ENCODE assay signal across 12 cellular contexts in the genomic region with DNA sequence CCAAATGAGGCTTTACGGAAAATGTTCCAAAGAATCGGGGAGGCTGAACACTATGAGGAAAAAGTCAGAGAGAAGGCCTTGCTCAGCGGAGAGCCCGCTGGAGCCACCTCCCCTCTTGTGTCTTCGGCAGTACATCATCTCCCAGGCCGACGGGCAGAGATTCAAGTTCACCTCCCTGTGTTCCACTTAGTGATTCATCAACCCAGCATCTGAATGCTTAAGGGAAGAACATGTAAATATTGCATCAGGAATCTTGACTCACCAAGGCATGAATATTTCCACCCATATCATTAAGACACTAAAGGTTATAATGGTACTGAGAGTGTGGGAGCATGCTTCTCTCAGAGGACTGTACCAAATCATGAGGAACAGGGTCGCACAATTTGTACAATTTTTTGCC.
DNase-seq lines count a peak whose midpoint lies in the region; ATAC-seq and TF ChIP-seq lines count a peak whose summit lies in the region.
"Had no signal": no experiment of that assay in that cellular context is flagged by ENCODE, and none has a peak within 500 bp of the region (broad histone marks: within the 10 kb centered on the region; RNA-seq: fewer than 3 reads in every experiment).

No MANE protein-coding gene starts in this region.

- H3K9me3 Mint-ChIP-seq in natural killer cell treated with Interleukin-12 subunit alpha and Interleukin-12 subunit beta and Interleukin-15 and Interleukin-18, amount 100 ng/mL, for 72 hours: peaks cover 4% of the 10 kb centered on the region

- peaks cover 7 to 9% of the 10 kb centered on the region in 2 donors for H3K27me3 Mint-ChIP-seq in natural killer cell treated with Interleukin-12 subunit alpha and Interleukin-12 subunit beta and Interleukin-15 and Interleukin-18, amount 100 ng/mL, for 72 hours

- no peak overlapping the region for H3K27ac ChIP-seq in AG04450 (ENCODE audit: low read depth, low read length)
- H3K27ac ChIP-seq in caudate nucleus (ENCODE audit: low read depth, low read length): peak overlapping the region; percentile 75
- H3K27ac ChIP-seq: C4-2B had no signal

- CTCF ChIA-PET in AG04450 (lab: Charles Lee): no interaction called here

- H3K9me3 ChIP-seq in AG04450 (ENCODE audit: control insufficient read depth, insufficient read depth, low read length) (peaks cover 3% of the 10 kb centered on the region; the same call in 1 of the 2 replicates), MG63 (no peaks in the 10 kb centered on the region; the same call in 1 of the 2 replicates)

- H3K4me3 Mint-ChIP-seq in natural killer cell treated with Interleukin-12 subunit alpha and Interleukin-12 subunit beta and Interleukin-15 and Interleukin-18, amount 100 ng/mL, for 72 hours: no peak overlapping the region

- no peak overlapping the region for H3K4me3 ChIP-seq in AG04450 (ENCODE audit: low read depth, low read length)
- H3K4me3 ChIP-seq in MG63: no peak overlapping the region

- POLR2A ChIA-PET in AG04450 (lab: Yijun Ruan, JAX): no interaction called here

- peak; percentile 79 for DNase-seq in AG04450 (ENCODE audit: low read depth, low spot score)
- DNase-seq in MG63: peak; percentile 94
- DNase-seq in caudate nucleus (lab: John Stamatoyannopoulos, UW): peak in 25 of 61 donors; percentile 5 to 69 (median 24)
- peak; percentile 11 for DNase-seq in middle frontal gyrus (ENCODE audit: extremely low spot score, low spot score)
- DNase-seq in NCI-H1048 (lab: John Stamatoyannopoulos, UW): no peak
- no peak for DNase-seq in natural killer cell treated with Interleukin-12 subunit alpha and Interleukin-12 subunit beta and Interleukin-15 and Interleukin-18, amount 100 ng/mL, for 72 hours (ENCODE audit: low spot score)
- DNase-seq: activated CD8-positive, alpha-beta memory T cell treated with anti-CD3 and anti-CD28 coated beads, Interleukin-2, amount 50 U/mL, for 48 hours; dermis blood vessel endothelial cell; stimulated activated naive CD4-positive, alpha-beta T cell had no signal

- H3K27me3 ChIP-seq in AG04450 (ENCODE audit: control insufficient read depth, insufficient read depth, low read length): no peaks in the 10 kb centered on the region
- no peaks in the 10 kb centered on the region for H3K27me3 ChIP-seq in MG63

- peaks cover 3% of the 10 kb centered on the region; the same call in 1 of the 2 replicates for H3K36me3 ChIP-seq in MG63

- H3K27ac Mint-ChIP-seq in natural killer cell treated with Interleukin-12 subunit alpha and Interleukin-12 subunit beta and Interleukin-15 and Interleukin-18, amount 100 ng/mL, for 72 hours: no peak overlapping the region

- no peaks in the 10 kb centered on the region for H3K4me1 Mint-ChIP-seq in natural killer cell treated with Interleukin-12 subunit alpha and Interleukin-12 subunit beta and Interleukin-15 and Interleukin-18, amount 100 ng/mL, for 72 hours (ENCODE audit: low read depth in 2 of 2)

- ATAC-seq in HG03196 (IDR thresholded peaks at IDR 0.05; ENCODE audit: unreplicated experiment) (no peak), GM18867 (IDR thresholded peaks at IDR 0.05; ENCODE audit: unreplicated experiment) (no peak)
- ATAC-seq in natural killer cell treated with Interleukin-12 subunit alpha and Interleukin-12 subunit beta and Interleukin-15 and Interleukin-18, amount 100 ng/mL, for 72 hours: no peak

- no peak for TF ChIP-seq CTCF in AG04450 (IDR thresholded peaks at IDR 0.05; ENCODE audit: low read depth, low read length)

- H3K36me3 Mint-ChIP-seq in natural killer cell treated with Interleukin-12 subunit alpha and Interleukin-12 subunit beta and Interleukin-15 and Interleukin-18, amount 100 ng/mL, for 72 hours: peaks cover 4% of the 10 kb centered on the region

Comparison
In these comparisons a context has a peak if more than half of its experiments do, and no peak if none do; other contexts are left out.
1. DNase-seq: peak in AG04450 (single experiment), MG63 (single experiment) and middle frontal gyrus (single experiment); none in NCI-H1048 (single experiment) and natural killer cell treated with Interleukin-12 subunit alpha and Interleukin-12 subunit beta and Interleukin-15 and Interleukin-18, amount 100 ng/mL, for 72 hours (single experiment).